Comparison of ENCODE assay signal across 8 cellular contexts in the genomic region with DNA sequence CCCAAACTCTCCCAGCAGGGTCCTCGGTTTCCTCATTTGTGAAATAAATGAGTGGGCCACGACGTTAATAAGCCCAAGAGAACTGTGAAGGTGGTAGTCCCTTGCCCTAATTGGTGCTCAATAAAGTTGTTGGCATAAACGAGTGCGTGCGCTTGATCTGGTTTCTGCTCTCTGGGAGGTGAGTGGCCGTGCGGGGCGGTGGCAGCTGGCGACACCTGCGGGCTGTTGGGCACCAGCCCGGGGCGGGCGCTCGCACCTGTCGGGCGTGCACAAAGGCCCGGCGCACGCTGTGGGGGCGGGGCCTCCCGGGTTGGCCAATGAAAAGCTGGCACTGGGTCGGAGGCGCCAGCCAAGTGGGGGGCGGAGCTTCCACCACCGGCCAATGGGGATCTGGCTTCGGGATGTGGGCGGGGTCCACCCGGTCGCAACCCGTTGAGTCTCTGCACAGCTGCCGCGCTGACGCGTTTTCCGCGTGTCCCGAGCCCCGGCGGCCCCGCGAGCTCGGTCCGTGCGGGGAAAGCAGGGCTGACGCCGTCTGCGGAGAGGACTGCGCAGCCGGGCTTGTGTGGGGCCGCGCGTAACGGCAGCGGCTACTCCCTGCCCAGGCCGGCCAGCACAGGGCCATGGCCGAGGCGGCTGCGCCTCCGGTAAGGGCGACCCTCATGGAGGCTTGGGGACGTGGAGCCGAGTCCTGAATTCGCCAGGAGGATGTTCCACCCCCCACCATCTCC. TPM values are rescaled to one million over a fixed set of nuclear protein-coding genes. Genes with fewer than 3 reads are reported as not detected.
DNase-seq lines count a peak whose midpoint lies in the region; ATAC-seq lines count a peak whose summit lies in the region.

No MANE protein-coding gene starts in this region.

- H3K27me3 ChIP-seq in CD4-positive, alpha-beta memory T cell (ENCODE audit: insufficient read depth, low read length), result no peaks in the 10 kb centered on the region
- no peaks in the 10 kb centered on the region for H3K27me3 ChIP-seq in NT2/D1 (ENCODE audit: insufficient read depth, insufficient read length)
- no peaks in the 10 kb centered on the region for H3K27me3 ChIP-seq in esophagus (ENCODE audit: control insufficient read depth in 1 of 2, insufficient read depth in 2 of 2, low read length in 2 of 2)
- H3K27me3 ChIP-seq in muscle layer of colon (ENCODE audit: control insufficient read depth in 1 of 2, insufficient read depth in 2 of 2, low read length in 2 of 2), result no peaks in the 10 kb centered on the region

- H3K36me3 ChIP-seq in CD4-positive, alpha-beta memory T cell (ENCODE audit: insufficient read depth, low read length), result peaks cover 3% of the 10 kb centered on the region
- peaks cover 29% of the 10 kb centered on the region for H3K36me3 ChIP-seq in NT2/D1 (ENCODE audit: insufficient read depth, insufficient read length, low read length)
- H3K36me3 ChIP-seq in esophagus (ENCODE audit: control insufficient read depth in 2 of 2, insufficient read depth in 2 of 2, low read length in 1 of 2), result peaks cover 10 to 19% of the 10 kb centered on the region in 2 donors
- peaks cover 13% of the 10 kb centered on the region for H3K36me3 ChIP-seq in muscle layer of colon (ENCODE audit: insufficient read depth, low read length)

- peak overlapping the region; percentile 87 to 93 (median 91) for H3K27ac Mint-ChIP-seq in CD4-positive, alpha-beta memory T cell
- peak overlapping the region; percentile 77 for H3K27ac Mint-ChIP-seq in activated T-cell treated with anti-CD3 and anti-CD28 coated beads, Interleukin-2, amount 50 U/mL, for 24 hours

- CTCF ChIA-PET in CD4-positive, alpha-beta memory T cell (lab: Charles Lee; ENCODE audit: partially characterized antibody), result interaction anchor here (0.6 to 3.8 kb wide), 25 partner anchors 9 to 340 kb away, joined by 3 to 63 read pairs (median 4); a partner anchor contains a TSS

- DNase-seq in CD4-positive, alpha-beta memory T cell, result peak; percentile 96 to 98 (median 98)
- DNase-seq in NT2/D1 (ENCODE audit: low read depth, low spot score), result peak; percentile 90
- DNase-seq in activated T-cell treated with anti-CD3 and anti-CD28 coated beads, Interleukin-2, amount 50 U/mL, for 24 hours, result peak; percentile 99
- peak; percentile 96 to 97 for DNase-seq in stimulated activated CD8-positive, alpha-beta memory T cell treated with anti-CD3 and anti-CD28 coated beads, Interleukin-7, amount 100 ng/mL, for 1 hour (ENCODE audit: low read depth in 2 of 2)

- no peaks in the 10 kb centered on the region for H3K9me3 ChIP-seq in CD4-positive, alpha-beta memory T cell (ENCODE audit: control insufficient read depth in 1 of 2, low read length in 2 of 2)
- H3K9me3 ChIP-seq in NT2/D1 (ENCODE audit: insufficient read depth, low read length) (no peaks in the 10 kb centered on the region), esophagus (ENCODE audit: control insufficient read depth in 2 of 2, insufficient read depth in 1 of 2, low read depth in 1 of 2, low read length in 1 of 2) (no peaks in the 10 kb centered on the region), muscle layer of colon (ENCODE audit: low read length) (no peaks in the 10 kb centered on the region)

- no peaks in the 10 kb centered on the region for H3K27me3 Mint-ChIP-seq in CD4-positive, alpha-beta memory T cell
- no peaks in the 10 kb centered on the region for H3K27me3 Mint-ChIP-seq in activated T-cell treated with anti-CD3 and anti-CD28 coated beads, Interleukin-2, amount 50 U/mL, for 24 hours

- POLR2A ChIA-PET in CD4-positive, alpha-beta memory T cell (lab: Charles Lee; ENCODE audit: partially characterized antibody), result interaction anchor here (0.6 to 3.6 kb wide), 14 partner anchors 9 to 1724 kb away, joined by 3 to 102 read pairs (median 5); a partner anchor contains a TSS

- H3K9me3 Mint-ChIP-seq in CD4-positive, alpha-beta memory T cell, result no peaks in the 10 kb centered on the region
- H3K9me3 Mint-ChIP-seq in activated T-cell treated with anti-CD3 and anti-CD28 coated beads, Interleukin-2, amount 50 U/mL, for 24 hours, result no peaks in the 10 kb centered on the region

- H3K36me3 Mint-ChIP-seq in CD4-positive, alpha-beta memory T cell, result peaks cover 4 to 13% of the 10 kb centered on the region in 2 donors
- H3K36me3 Mint-ChIP-seq in activated T-cell treated with anti-CD3 and anti-CD28 coated beads, Interleukin-2, amount 50 U/mL, for 24 hours (ENCODE audit: low read depth), result peaks cover 54% of the 10 kb centered on the region

- peak overlapping the region; percentile 80 to 96 (median 90) for H3K4me3 Mint-ChIP-seq in CD4-positive, alpha-beta memory T cell
- H3K4me3 Mint-ChIP-seq in activated T-cell treated with anti-CD3 and anti-CD28 coated beads, Interleukin-2, amount 50 U/mL, for 24 hours, result peak overlapping the region; percentile 83

- intact Hi-C loops in CD4-positive, alpha-beta memory T cell (cut with micrococcal nuclease), result loop anchor here (1.0 to 2.0 kb wide), 5 partner anchors 23 to 212 kb away; a partner anchor contains a TSS

- WGBS in esophagus, 2 donors, result 1 to 2% methylated on average over 44 to 64 of the region's 64 CpGs

- H3K9ac ChIP-seq in NT2/D1 (ENCODE audit: insufficient read length, low read depth) (peak overlapping the region; percentile 86), muscle layer of colon (ENCODE audit: low read length) (peak overlapping the region; percentile 36)

- H3K27ac ChIP-seq in CD4-positive, alpha-beta memory T cell (ENCODE audit: low read depth, low read length), result peak overlapping the region; percentile 57
- peak overlapping the region in 1 of 2 donors; percentile 27 for H3K27ac ChIP-seq in esophagus (ENCODE audit: low read depth in 2 of 2, low read length in 1 of 2)
- H3K27ac ChIP-seq in muscle layer of colon (ENCODE audit: low read depth, low read length), result no peak overlapping the region

- H3K4me1 ChIP-seq in CD4-positive, alpha-beta memory T cell (ENCODE audit: insufficient read depth, low read length), result peaks cover 38% of the 10 kb centered on the region
- no peaks in the 10 kb centered on the region for H3K4me1 ChIP-seq in NT2/D1 (ENCODE audit: insufficient read depth, insufficient read length)
- H3K4me1 ChIP-seq in esophagus (ENCODE audit: control insufficient read depth in 2 of 2, insufficient read depth in 2 of 2, low read length in 1 of 2), result peaks cover 3 to 7% of the 10 kb centered on the region in 2 donors
- H3K4me1 ChIP-seq in muscle layer of colon (ENCODE audit: insufficient read depth, low read length), result peaks cover 10% of the 10 kb centered on the region

- peaks cover 26 to 53% (median 40%) of the 10 kb centered on the region in 4 donors for H3K4me1 Mint-ChIP-seq in CD4-positive, alpha-beta memory T cell
- peaks cover 47% of the 10 kb centered on the region for H3K4me1 Mint-ChIP-seq in activated T-cell treated with anti-CD3 and anti-CD28 coated beads, Interleukin-2, amount 50 U/mL, for 24 hours (ENCODE audit: low read depth)

- H3K4me3 ChIP-seq in CD4-positive, alpha-beta memory T cell (ENCODE audit: low read length in 2 of 2), result peak overlapping the region; percentile 49 to 72
- peak overlapping the region; percentile 80 for H3K4me3 ChIP-seq in NT2/D1 (ENCODE audit: insufficient read length, low read depth)
- H3K4me3 ChIP-seq in esophagus (ENCODE audit: low read depth in 1 of 2, low read length in 2 of 2), result peak overlapping the region; percentile 59 to 60
- H3K4me3 ChIP-seq in muscle layer of colon (ENCODE audit: low read depth in 1 of 2, low read length in 2 of 2), result peak overlapping the region; percentile 38 to 77

- ATAC-seq in GM19397 (IDR thresholded peaks at IDR 0.05; ENCODE audit: unreplicated experiment) (peak; percentile 98), HG03565 (IDR thresholded peaks at IDR 0.05; ENCODE audit: unreplicated experiment) (peak; percentile 96)

RNA-seq across cellular contexts. Expression of a gene that starts 23.0 kb away (rescaled TPM):
- 10 to 100 TPM; 42.6 to 43.5 TPM for total RNA-seq in CD4-positive, alpha-beta memory T cell
- 1 to 10 TPM; 2.7 to 8.0 TPM for polyA plus RNA-seq in CD4-positive, alpha-beta memory T cell
- polyA plus RNA-seq in esophagus, result 1 to 10 TPM; 4.2 to 7.9 TPM

RNA-seq across cellular contexts. Expression of a gene that starts 45.6 kb away (rescaled TPM):
- 10 to 100 TPM; 21.5 to 24.0 TPM for total RNA-seq in CD4-positive, alpha-beta memory T cell
- 1 to 10 TPM; 4.5 to 9.3 TPM for polyA plus RNA-seq in CD4-positive, alpha-beta memory T cell
- polyA plus RNA-seq in esophagus, result 10 to 100 TPM; 10.2 to 15.6 TPM
